17 cellular contexts compared by ENCODE assay signal in genomic region chr9:79403495-79403894, GRCh38.
DNase-seq lines count a peak whose midpoint lies in the region; ATAC-seq and TF ChIP-seq lines count a peak whose summit lies in the region.
"Had no signal": no experiment of that assay in that cellular context is flagged by ENCODE, and none has a peak within 500 bp of the region (broad histone marks: within the 10 kb centered on the region; RNA-seq: fewer than 3 reads in every experiment).

No MANE protein-coding gene starts in this region.

- H3K36me3 Mint-ChIP-seq in activated naive CD4-positive, alpha-beta T cell treated with anti-CD3 and anti-CD28 coated beads for 36 hours (ENCODE audit: low read depth) = no peaks in the 10 kb centered on the region
- H3K36me3 Mint-ChIP-seq in stimulated activated effector memory CD8-positive, alpha-beta T cell treated with anti-CD3 and anti-CD28 coated beads, Interleukin-12 subunit alpha, Interleukin-12 subunit beta, amount 100 ng/mL, for 72 hours = no peaks in the 10 kb centered on the region
- H3K36me3 Mint-ChIP-seq: CD4-positive, alpha-beta memory T cell had no signal

- intact Hi-C loops in activated naive CD4-positive, alpha-beta T cell treated with anti-CD3 and anti-CD28 coated beads for 36 hours (cut with micrococcal nuclease) = loop anchor here (5.0 kb wide), 1 partner anchor 169 kb away; the partner anchor contains the start of gene TLE4
- intact Hi-C loops in cardiac septum (cut with DNase I) = no loop called here

- H3K27ac Mint-ChIP-seq in activated naive CD4-positive, alpha-beta T cell treated with anti-CD3 and anti-CD28 coated beads for 36 hours = no peak overlapping the region
- H3K27ac Mint-ChIP-seq in stimulated activated effector memory CD8-positive, alpha-beta T cell treated with anti-CD3 and anti-CD28 coated beads, Interleukin-12 subunit alpha, Interleukin-12 subunit beta, amount 100 ng/mL, for 72 hours = no peak overlapping the region
- H3K27ac Mint-ChIP-seq: CD4-positive, alpha-beta memory T cell had no signal

- no peak overlapping the region for H3K4me3 ChIP-seq in GM12864 (ENCODE audit: low read depth, low read length)
- H3K4me3 ChIP-seq: GM23248, SK-N-MC had no signal

- TF ChIP-seq CTCF in GM12864 (IDR thresholded peaks at IDR 0.05; ENCODE audit: low read depth, low read length, missing control alignments) = peak; percentile 22
- 0 out of 2 replicates have a peak, but pooled peaks have one; percentile 7 for TF ChIP-seq CTCF in LNCAP (IDR thresholded peaks at IDR 0.05)

- no peaks in the 10 kb centered on the region for H3K27me3 Mint-ChIP-seq in activated naive CD4-positive, alpha-beta T cell treated with anti-CD3 and anti-CD28 coated beads for 36 hours (ENCODE audit: low read depth)
- H3K27me3 Mint-ChIP-seq: CD4-positive, alpha-beta memory T cell had no signal

- no peak overlapping the region for H3K4me3 Mint-ChIP-seq in activated naive CD4-positive, alpha-beta T cell treated with anti-CD3 and anti-CD28 coated beads for 36 hours
- H3K4me3 Mint-ChIP-seq in stimulated activated effector memory CD8-positive, alpha-beta T cell treated with anti-CD3 and anti-CD28 coated beads, Interleukin-12 subunit alpha, Interleukin-12 subunit beta, amount 100 ng/mL, for 72 hours = no peak overlapping the region
- H3K4me3 Mint-ChIP-seq: CD4-positive, alpha-beta memory T cell had no signal

- no peaks in the 10 kb centered on the region for H3K4me1 Mint-ChIP-seq in activated naive CD4-positive, alpha-beta T cell treated with anti-CD3 and anti-CD28 coated beads for 36 hours (ENCODE audit: low read depth)
- no peaks in the 10 kb centered on the region for H3K4me1 Mint-ChIP-seq in stimulated activated effector memory CD8-positive, alpha-beta T cell treated with anti-CD3 and anti-CD28 coated beads, Interleukin-12 subunit alpha, Interleukin-12 subunit beta, amount 100 ng/mL, for 72 hours
- H3K4me1 Mint-ChIP-seq: CD4-positive, alpha-beta memory T cell had no signal

- DNase-seq in activated naive CD4-positive, alpha-beta T cell treated with anti-CD3 and anti-CD28 coated beads for 36 hours = peak; percentile 13
- DNase-seq in activated naive CD4-positive, alpha-beta T cell (lab: John Stamatoyannopoulos, UW) = no peak
- no peak for DNase-seq in GM12864 (ENCODE audit: low read depth)
- DNase-seq in stimulated activated effector memory CD8-positive, alpha-beta T cell treated with anti-CD3 and anti-CD28 coated beads, Interleukin-12 subunit alpha, Interleukin-12 subunit beta, amount 100 ng/mL, for 72 hours (ENCODE audit: low spot score in 2 of 2) = no peak
- DNase-seq in cardiac septum (ENCODE audit: low spot score) = no peak
- no peak for DNase-seq in NCI-H1694 treated with DMSO at 0.1 percent for 48 hours (lab: John Stamatoyannopoulos, UW)
- DNase-seq: DND-41, GM23248, NCI-H1105 treated with DMSO at 0.1 percent for 48 hours, NCI-H187 treated with DMSO at 0.1 percent for 48 hours, NCI-H345, NCI-H526, Right ventricle myocardium superior had no signal

- CTCF ChIA-PET in activated naive CD4-positive, alpha-beta T cell treated with anti-CD3 and anti-CD28 coated beads for 36 hours (lab: Charles Lee) = no interaction called here

- no peaks in the 10 kb centered on the region for H3K9me3 Mint-ChIP-seq in activated naive CD4-positive, alpha-beta T cell treated with anti-CD3 and anti-CD28 coated beads for 36 hours
- no peaks in the 10 kb centered on the region for H3K9me3 Mint-ChIP-seq in stimulated activated effector memory CD8-positive, alpha-beta T cell treated with anti-CD3 and anti-CD28 coated beads, Interleukin-12 subunit alpha, Interleukin-12 subunit beta, amount 100 ng/mL, for 72 hours

- ATAC-seq in stimulated activated effector memory CD8-positive, alpha-beta T cell treated with anti-CD3 and anti-CD28 coated beads, Interleukin-12 subunit alpha, Interleukin-12 subunit beta, amount 100 ng/mL, for 72 hours = peak; percentile 24
- ATAC-seq in GM18519 (IDR thresholded peaks at IDR 0.05; ENCODE audit: low FRiP score, unreplicated experiment) = no peak
